8 cellular contexts compared by ENCODE assay signal in genomic region chr14:53180272-53181221, GRCh38. TPM values are rescaled to one million over a fixed set of nuclear protein-coding genes. Genes with fewer than 3 reads are reported as not detected.
DNase-seq lines count a peak whose midpoint lies in the region; ATAC-seq and TF ChIP-seq lines count a peak whose summit lies in the region.

No MANE protein-coding gene starts in this region.

- no peak overlapping the region for H3K4me3 Mint-ChIP-seq in mesothelial cell of epicardium

- no peaks in the 10 kb centered on the region for H3K36me3 ChIP-seq in OCI-LY1 (ENCODE audit: insufficient read depth, low read length)
- no peaks in the 10 kb centered on the region for H3K36me3 ChIP-seq in smooth muscle cell (ENCODE audit: low read depth)

- no peaks in the 10 kb centered on the region for H3K36me3 Mint-ChIP-seq in mesothelial cell of epicardium

- no peaks in the 10 kb centered on the region for H3K9me3 ChIP-seq in OCI-LY1 (ENCODE audit: low read length)
- no peaks in the 10 kb centered on the region for H3K9me3 ChIP-seq in smooth muscle cell (replicated peaks; ENCODE audit: low read depth)

- no peaks in the 10 kb centered on the region for H3K79me2 ChIP-seq in OCI-LY1 (ENCODE audit: insufficient read depth, low read length)
- no peaks in the 10 kb centered on the region for H3K79me2 ChIP-seq in smooth muscle cell (ENCODE audit: low read depth)

- no peak overlapping the region for H3K4me2 ChIP-seq in OCI-LY1 (ENCODE audit: low read length)
- H3K4me2 ChIP-seq in smooth muscle cell = no peak overlapping the region

- peaks cover 1% of the 10 kb centered on the region for H3K27me3 Mint-ChIP-seq in mesothelial cell of epicardium (ENCODE audit: low read depth)

- H3K27me3 ChIP-seq in OCI-LY1 (ENCODE audit: insufficient read depth, low read length) = no peaks in the 10 kb centered on the region
- no peaks in the 10 kb centered on the region for H3K27me3 ChIP-seq in smooth muscle cell (ENCODE audit: low read depth)

- H3K4me1 ChIP-seq in OCI-LY1 (ENCODE audit: insufficient read depth, low read length, severe bottlenecking) (no peaks in the 10 kb centered on the region), smooth muscle cell (ENCODE audit: low read depth) (peaks cover 31% of the 10 kb centered on the region)

- 71% methylated on average over 13 of the region's 13 CpGs for WGBS in smooth muscle cell (ENCODE audit: low lambda C conversion rate)

- H3F3A ChIP-seq in OCI-LY1 (ENCODE audit: insufficient read depth, low read length) = no peaks in the 10 kb centered on the region
- H3F3A ChIP-seq in smooth muscle cell (ENCODE audit: low read depth) = no peaks in the 10 kb centered on the region

- H3K27ac Mint-ChIP-seq in mesothelial cell of epicardium = no peak overlapping the region

- H3K4me3 ChIP-seq in OCI-LY1 (ENCODE audit: low read depth, low read length, poor library complexity, severe bottlenecking) (no peak overlapping the region), smooth muscle cell (no peak overlapping the region)

- H3K9me2 ChIP-seq in OCI-LY1 (ENCODE audit: low read depth, low read length) = no peaks in the 10 kb centered on the region

- H4K20me1 ChIP-seq in OCI-LY1 (ENCODE audit: insufficient read depth, low read length) (no peaks in the 10 kb centered on the region), smooth muscle cell (ENCODE audit: low read depth) (no peaks in the 10 kb centered on the region)

- peak; percentile 40 for DNase-seq in amniotic epithelial cell (ENCODE audit: low read depth)
- DNase-seq in smooth muscle cell (lab: John Stamatoyannopoulos, UW; ENCODE audit: unreplicated experiment) = no peak
- no peak for DNase-seq in mesothelial cell of epicardium (ENCODE audit: low spot score in 2 of 2, unreplicated experiment in 2 of 2)
- no peak for DNase-seq in C1 segment of cervical spinal cord (lab: John Stamatoyannopoulos, UW)

- H3K27ac ChIP-seq in OCI-LY1 (ENCODE audit: low read depth, low read length, poor library complexity, severe bottlenecking) = no peak overlapping the region
- no peak overlapping the region for H3K27ac ChIP-seq in smooth muscle cell (ENCODE audit: low read depth)

- no peak for ATAC-seq in GM18858 (IDR thresholded peaks at IDR 0.05; ENCODE audit: unreplicated experiment)
- ATAC-seq in HG03159 (IDR thresholded peaks at IDR 0.05; ENCODE audit: unreplicated experiment) = no peak

- peaks cover 6% of the 10 kb centered on the region for H3K4me1 Mint-ChIP-seq in mesothelial cell of epicardium

- TF ChIP-seq CTCF in GM12873 (IDR thresholded peaks at IDR 0.05; ENCODE audit: insufficient read depth, low read depth, low read length, missing control alignments) = peak; percentile 21
- TF ChIP-seq CTCF in OCI-LY1 (IDR thresholded peaks at IDR 0.05; ENCODE audit: low read length) = peak; percentile 19; the same call in 1 of the 2 replicates
- peak; percentile 33 for TF ChIP-seq CTCF in smooth muscle cell (IDR thresholded peaks at IDR 0.05; ENCODE audit: borderline replicate concordance, insufficient read depth, poor library complexity, severe bottlenecking)
- no peak for TF ChIP-seq CTCF in mesothelial cell of epicardium (IDR thresholded peaks at IDR 0.05; ENCODE audit: unreplicated experiment)

- peaks cover 4% of the 10 kb centered on the region for H3K9me3 Mint-ChIP-seq in mesothelial cell of epicardium

- H3K9ac ChIP-seq in OCI-LY1 (ENCODE audit: low read length) (no peak overlapping the region), smooth muscle cell (ENCODE audit: low read depth) (no peak overlapping the region)

- H2AFZ ChIP-seq in OCI-LY1 (ENCODE audit: low read length) = no peak overlapping the region
- no peak overlapping the region for H2AFZ ChIP-seq in smooth muscle cell (ENCODE audit: low read depth)

RNA-seq across cellular contexts. Expression of gene DDHD1, which starts 27.4 kb away (rescaled TPM):
- total RNA-seq in smooth muscle cell (7.8 and 12.2 TPM in 2 replicates), mesothelial cell of epicardium (23.2 to 24.3 TPM (median 23.4 TPM) in 3 replicates)
- 3.1 and 4.0 TPM in 2 replicates for polyA plus RNA-seq in smooth muscle cell
